In the genomic region with DNA sequence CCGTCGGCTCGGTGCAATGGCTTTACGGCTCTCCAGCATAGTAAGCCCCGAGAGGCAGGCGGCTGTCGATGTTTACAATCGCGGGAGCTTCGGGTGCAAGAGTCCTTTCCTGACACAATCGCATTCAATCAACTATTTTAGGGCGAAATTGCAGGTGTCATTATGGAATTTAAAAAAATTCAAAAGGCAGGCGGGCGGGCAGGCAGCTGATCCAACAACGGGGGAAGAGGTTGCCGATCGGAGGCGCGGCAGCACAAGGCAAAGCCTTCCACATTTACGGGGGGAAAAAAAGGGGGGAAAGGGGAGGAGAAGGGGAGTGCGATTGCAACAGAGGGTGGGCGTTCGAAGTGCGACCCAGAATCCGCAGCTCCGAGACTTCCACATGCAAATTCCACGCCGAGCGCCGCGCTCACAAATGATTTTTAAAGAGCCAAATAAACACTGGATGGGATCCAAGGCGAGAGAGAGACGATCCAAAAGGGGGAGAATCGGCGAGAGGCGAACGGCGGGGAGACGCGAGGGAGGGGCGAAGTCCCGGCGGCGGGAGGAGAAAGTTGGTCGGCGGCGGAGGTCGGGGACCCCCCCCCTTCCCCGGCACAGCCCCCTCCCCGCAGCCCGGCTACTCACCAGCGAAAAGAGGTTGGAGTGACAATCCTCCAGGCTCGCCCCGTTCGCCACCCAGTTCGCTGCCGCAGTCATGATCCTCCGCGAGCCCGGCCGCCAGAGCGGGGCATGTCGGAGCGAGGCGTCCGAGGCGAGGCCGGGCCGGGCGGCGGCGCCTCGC, we compare ENCODE assay signal across 8 cellular contexts. TPM values are rescaled to one million over a fixed set of nuclear protein-coding genes. Genes with fewer than 3 reads are reported as not detected.
A peak's percentile ranks its signal among the peaks of the same experiment; 100 is the strongest.
DNase-seq lines count a peak whose midpoint lies in the region; ATAC-seq and FAIRE-seq lines count a peak whose summit lies in the region.

No MANE protein-coding gene starts in this region.

- H3K9ac ChIP-seq in NT2/D1 (ENCODE audit: insufficient read length, low read depth) = peak overlapping the region; percentile 91

- H3K27me3 ChIP-seq in NT2/D1 (ENCODE audit: insufficient read depth, insufficient read length) = no peaks in the 10 kb centered on the region
- no peaks in the 10 kb centered on the region for H3K27me3 ChIP-seq in mononuclear cell (ENCODE audit: insufficient read depth, low read length)

- H3K9me3 ChIP-seq in NT2/D1 (ENCODE audit: insufficient read depth, low read length) (no peaks in the 10 kb centered on the region), mononuclear cell (ENCODE audit: low read depth, low read length) (no peaks in the 10 kb centered on the region)

- no peak for FAIRE-seq in GM19239 (lab: Jason Lieb, UNC)

- H3K4me3 ChIP-seq in NT2/D1 (ENCODE audit: insufficient read length, low read depth) = peak overlapping the region; percentile 88
- H3K4me3 ChIP-seq in mononuclear cell (ENCODE audit: low read length) = peak overlapping the region; percentile 92

- H3K4me1 ChIP-seq in NT2/D1 (ENCODE audit: insufficient read depth, insufficient read length) (no peaks in the 10 kb centered on the region), mononuclear cell (ENCODE audit: insufficient read depth, low read length) (peaks cover 59% of the 10 kb centered on the region)

- DNase-seq in AML-193 (lab: John Stamatoyannopoulos, UW) (peak; percentile 46 to 53), GM19239 (ENCODE audit: insufficient read length, low spot score) (peak; percentile 53), NT2/D1 (ENCODE audit: low read depth, low spot score) (no peak), activated T-cell treated with anti-CD3 and anti-CD28 coated beads for 4 hours (peak; percentile 39), epithelial cell of prostate (ENCODE audit: low read depth, low spot score) (peak; percentile 22)
- peak; percentile 69 for DNase-seq in stimulated activated CD8-positive, alpha-beta memory T cell treated with anti-CD3 and anti-CD28 coated beads, Interleukin-4, amount 100 ng/mL, for 48 hours

- H3K36me3 ChIP-seq in NT2/D1 (ENCODE audit: insufficient read depth, insufficient read length, low read length) = peaks cover 5% of the 10 kb centered on the region

- ATAC-seq in HG03469 (IDR thresholded peaks at IDR 0.05; ENCODE audit: unreplicated experiment) = peak; percentile 29

- peak overlapping the region; percentile 67 for H3K27ac ChIP-seq in epithelial cell of prostate

RNA-seq across cellular contexts. Expression of a gene that starts 0.9 kb away (rescaled TPM):
- total RNA-seq in mononuclear cell = 382 TPM
